In the genomic region with DNA sequence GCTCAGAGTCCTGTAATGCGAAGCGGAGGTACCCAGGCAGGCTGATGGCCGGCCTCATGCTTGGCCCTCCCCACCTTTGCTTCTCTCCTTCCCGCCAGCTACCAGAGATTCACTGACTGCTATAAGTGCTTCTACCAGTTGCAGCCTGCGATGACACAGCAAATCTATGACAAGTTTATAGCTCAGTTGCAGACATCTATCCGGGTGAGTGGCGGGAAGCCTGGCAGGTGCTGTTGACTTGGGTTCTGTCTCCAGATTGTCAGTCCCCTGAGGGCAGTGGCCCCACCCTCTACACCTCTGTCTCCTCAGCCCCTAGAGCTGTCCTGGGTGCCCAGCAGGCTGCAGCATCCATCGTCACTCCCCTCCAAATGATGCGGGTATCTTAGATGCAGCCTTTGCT, we compare ENCODE assay signal across 17 cellular contexts. TPM values are rescaled to one million over a fixed set of nuclear protein-coding genes. Genes with fewer than 3 reads are reported as not detected.
DNase-seq lines count a peak whose midpoint lies in the region; ATAC-seq, FAIRE-seq and TF ChIP-seq lines count a peak whose summit lies in the region.
"Had no signal": no experiment of that assay in that cellular context is flagged by ENCODE, and none has a peak within 500 bp of the region (broad histone marks: within the 10 kb centered on the region; RNA-seq: fewer than 3 reads in every experiment).

No MANE protein-coding gene starts in this region.

- no peaks in the 10 kb centered on the region for H4K20me1 ChIP-seq in PC-3 (ENCODE audit: low read length)

- ATAC-seq in esophagus mucosa (peak; percentile 11), PC-3 (no peak)
- ATAC-seq: activated CD8-positive, alpha-beta T cell treated with anti-CD3 and anti-CD28 coated beads, Interleukin-2, amount 10 ng/mL, durations not matched to agents 7 days and 5 days; activated T-helper 17 cell treated with anti-CD3 and anti-CD28 coated beads, Interleukin-2, amount 50 U/mL, for 72 hours; left lobe of liver had no signal

- no peak for TF ChIP-seq CTCF in Caco-2 (IDR thresholded peaks at IDR 0.05; ENCODE audit: insufficient read depth in 1 of 2, low read depth in 1 of 2, low read length in 1 of 2, severe bottlenecking in 1 of 2, unreplicated experiment in 1 of 2)
- no peak for TF ChIP-seq CTCF in PC-3 (conservative IDR thresholded peaks at IDR 0.05; ENCODE audit: low read depth, low read length)

- peaks cover 41% of the 10 kb centered on the region for H3K36me3 Mint-ChIP-seq in Caco-2 (ENCODE audit: insufficient read depth, unreplicated experiment)

- H3K4me1 ChIP-seq in Caco-2 = peaks cover 19% of the 10 kb centered on the region
- no peaks in the 10 kb centered on the region for H3K4me1 ChIP-seq in small intestine (ENCODE audit: control insufficient read depth in 2 of 2, insufficient read depth in 1 of 2, low read depth in 1 of 2, low read length in 1 of 2)
- H3K4me1 ChIP-seq in PC-3 (ENCODE audit: insufficient read depth, low read length) = 0 out of 2 replicates have a peak, but pooled peaks cover 4% of the 10 kb centered on the region

- no peak overlapping the region for H3K9ac ChIP-seq in PC-3 (ENCODE audit: low read length)

- H3K4me1 Mint-ChIP-seq in Caco-2 (ENCODE audit: low read depth, unreplicated experiment) = peaks cover 8% of the 10 kb centered on the region
- H3K4me1 Mint-ChIP-seq: activated T-helper 17 cell treated with anti-CD3 and anti-CD28 coated beads, Interleukin-2, amount 50 U/mL, for 72 hours had no signal

- H3K79me2 ChIP-seq in PC-3 (ENCODE audit: low read length) = no peaks in the 10 kb centered on the region

- intact Hi-C loops in Caco-2 (cut with micrococcal nuclease; ENCODE audit: unreplicated experiment) (no loop called here), PC-3 (cut with micrococcal nuclease) (no loop called here)

- no peaks in the 10 kb centered on the region for H3K9me2 ChIP-seq in PC-3 (replicated peaks; ENCODE audit: low read length)

- no peak overlapping the region for H2AFZ ChIP-seq in PC-3 (ENCODE audit: low read length)

- peak overlapping the region; percentile 83 for H3K27ac Mint-ChIP-seq in Caco-2 (ENCODE audit: unreplicated experiment)
- H3K27ac Mint-ChIP-seq: activated CD8-positive, alpha-beta T cell treated with anti-CD3 and anti-CD28 coated beads, Interleukin-2, amount 10 ng/mL, durations not matched to agents 7 days and 5 days; activated T-helper 17 cell treated with anti-CD3 and anti-CD28 coated beads, Interleukin-2, amount 50 U/mL, for 72 hours had no signal

- DNase-seq in Caco-2 (no peak), NCI-H1436 treated with DMSO at 0.1 percent for 48 hours (lab: John Stamatoyannopoulos, UW) (peak; percentile 16), small intestine (no peak), DMS 273 treated with DMSO at 0.1 percent for 48 hours (lab: John Stamatoyannopoulos, UW) (no peak), PC-3 (no peak)
- DNase-seq: activated CD8-positive, alpha-beta T cell treated with anti-CD3 and anti-CD28 coated beads, Interleukin-2, amount 10 ng/mL, durations not matched to agents 7 days and 5 days; anterior cingulate cortex; C1 segment of cervical spinal cord; DMS79; foreskin melanocyte; NCI-H1105; ovary had no signal

- H3K9me3 ChIP-seq in Caco-2 (no peaks in the 10 kb centered on the region), small intestine (ENCODE audit: control insufficient read depth, low read depth) (no peaks in the 10 kb centered on the region), PC-3 (ENCODE audit: low read length) (no peaks in the 10 kb centered on the region)
- H3K9me3 ChIP-seq: ovary had no signal

- H3K36me3 ChIP-seq in Caco-2 (ENCODE audit: control insufficient read depth, insufficient read depth, low read length) (no peaks in the 10 kb centered on the region; the same call in 1 of the 2 replicates), small intestine (ENCODE audit: control insufficient read depth in 2 of 2, insufficient read depth in 2 of 2, low read length in 2 of 2) (peaks cover 2 to 12% of the 10 kb centered on the region in 2 donors), PC-3 (ENCODE audit: low read depth, low read length) (peaks cover 13% of the 10 kb centered on the region; the same call in 1 of the 2 replicates)
- H3K36me3 ChIP-seq: ovary had no signal

- WGBS in small intestine, 3 donors = 87 to 90% (median 89%) methylated on average over 9 of the region's 9 CpGs

- H3K27me3 Mint-ChIP-seq in Caco-2 (ENCODE audit: insufficient read depth, unreplicated experiment) = no peaks in the 10 kb centered on the region
- H3K27me3 Mint-ChIP-seq: activated T-helper 17 cell treated with anti-CD3 and anti-CD28 coated beads, Interleukin-2, amount 50 U/mL, for 72 hours had no signal

- H3K9me3 Mint-ChIP-seq in Caco-2 (ENCODE audit: unreplicated experiment) = no peaks in the 10 kb centered on the region
- H3K9me3 Mint-ChIP-seq: activated T-helper 17 cell treated with anti-CD3 and anti-CD28 coated beads, Interleukin-2, amount 50 U/mL, for 72 hours had no signal

- no peaks in the 10 kb centered on the region for H3F3A ChIP-seq in PC-3 (ENCODE audit: low read length, unreplicated experiment)

- H3K27ac ChIP-seq in small intestine (ENCODE audit: low read depth in 1 of 2, low read length in 1 of 2) (no peak overlapping the region), PC-3 (ENCODE audit: low read length) (no peak overlapping the region)
- H3K27ac ChIP-seq: ovary, skin epidermis had no signal

- H3K4me3 ChIP-seq in Caco-2 (ENCODE audit: low read depth, low read length) (no peak overlapping the region), small intestine (ENCODE audit: low read depth in 1 of 2, low read length in 2 of 2) (no peak overlapping the region), PC-3 (ENCODE audit: low read length) (no peak overlapping the region)
- H3K4me3 ChIP-seq: ovary, skin epidermis had no signal

- no peaks in the 10 kb centered on the region for H3K27me3 ChIP-seq in Caco-2 (replicated peaks; ENCODE audit: control insufficient read depth, insufficient read depth, low read length)
- no peaks in the 10 kb centered on the region for H3K27me3 ChIP-seq in small intestine (ENCODE audit: control insufficient read depth in 2 of 2, insufficient read depth in 2 of 2, low read length in 2 of 2)
- no peaks in the 10 kb centered on the region for H3K27me3 ChIP-seq in PC-3 (ENCODE audit: low read length)
- H3K27me3 ChIP-seq: ovary had no signal

- BruUV-seq in Caco-2 (replicated peaks; lab: Mats Ljungman, UMichigan) = no TSS peak
- BruUV-seq in PC-3 (replicated peaks; lab: Mats Ljungman, UMichigan) = no TSS peak

- FAIRE-seq in small intestine (lab: Jason Lieb, UNC) = no peak

- no peak overlapping the region for H3K4me2 ChIP-seq in PC-3 (ENCODE audit: low read length)

- no peak overlapping the region for H3K4me3 Mint-ChIP-seq in Caco-2 (ENCODE audit: unreplicated experiment)
- H3K4me3 Mint-ChIP-seq: activated CD8-positive, alpha-beta T cell treated with anti-CD3 and anti-CD28 coated beads, Interleukin-2, amount 10 ng/mL, durations not matched to agents 7 days and 5 days; activated T-helper 17 cell treated with anti-CD3 and anti-CD28 coated beads, Interleukin-2, amount 50 U/mL, for 72 hours had no signal

- POLR2A ChIA-PET in Caco-2 (lab: Charles Lee) = interaction anchor here (2.0 kb wide), 1 partner anchor 19 kb away, joined by 10 read pairs; the partner anchor contains the start of gene PMF1
- POLR2A ChIA-PET in PC-3 (lab: Charles Lee; ENCODE audit: unreplicated experiment) = interaction anchor here (0.6 to 1.1 kb wide), 3 partner anchors 16 to 503 kb away, joined by 3 to 13 read pairs (median 6); partner anchors contain the start of gene PAQR6

- CTCF ChIA-PET in Caco-2 (lab: Charles Lee) (interaction anchor here (0.6 to 1.2 kb wide), 3 partner anchors 29 to 213 kb away, joined by 3 to 6 read pairs (median 4); no protein-coding TSS in a partner anchor), PC-3 (lab: Charles Lee) (interaction anchor here (0.5 to 0.9 kb wide), 2 partner anchors 87 to 568 kb away, joined by 3 to 4 read pairs; no protein-coding TSS in a partner anchor)

RNA-seq across cellular contexts. Expression of gene BGLAP, which starts 9.8 kb away (rescaled TPM):
- total RNA-seq in Caco-2 (2022) = 1.3 and 2.0 TPM in 2 replicates
- total RNA-seq in esophagus mucosa = 0.28 TPM
- polyA plus RNA-seq in small intestine = under 1 TPM in 1 of 3 donors, not detected in 2; 0.48 TPM
- total RNA-seq in PC-3 (2014; rRNA removed) = 0.35 and 2.5 TPM in 2 replicates
- total RNA-seq: chondrocyte had no signal

RNA-seq across cellular contexts. Expression of gene PAQR6, which starts 15.6 kb away (rescaled TPM):
- 4.1 and 4.6 TPM in 2 replicates for total RNA-seq in Caco-2 (2022)
- 2.0 TPM for total RNA-seq in esophagus mucosa
- polyA plus RNA-seq in small intestine = 1 to 10 TPM; 3.0 to 8.7 (median 4.6) TPM
- total RNA-seq in PC-3 (2014; rRNA removed) = 6.6 and 7.2 TPM in 2 replicates

RNA-seq across cellular contexts. Expression of gene PMF1, which starts 19.4 kb away (rescaled TPM):
- total RNA-seq in Caco-2 (2022) (90.2 and 95.7 TPM in 2 replicates), esophagus mucosa (44.3 TPM), PC-3 (2014; rRNA removed) (131 and 163 TPM in 2 replicates)
- polyA plus RNA-seq in small intestine = 10 to 100 TPM; 53.5 to 65.9 (median 60.0) TPM

RNA-seq across cellular contexts. Expression of gene SLC25A44, which starts 38.3 kb away (rescaled TPM):
- total RNA-seq in Caco-2 (2022) (29.3 and 31.1 TPM in 2 replicates), esophagus mucosa (12.7 TPM), PC-3 (2014; rRNA removed) (28.1 and 33.1 TPM in 2 replicates)
- polyA plus RNA-seq in small intestine = 10 to 100 TPM; 13.4 to 18.6 (median 15.9) TPM

RNA-seq across cellular contexts. Expression of gene SMG5, which starts 50.4 kb away (rescaled TPM):
- total RNA-seq in Caco-2 (2022) = 146 and 155 TPM in 2 replicates
- 38.0 TPM for total RNA-seq in esophagus mucosa
- 10 to 100 TPM; 30.0 to 57.0 (median 33.0) TPM for polyA plus RNA-seq in small intestine
- 126 and 130 TPM in 2 replicates for total RNA-seq in PC-3 (2014; rRNA removed)
